31 cellular contexts compared by ENCODE assay signal in the genomic region with DNA sequence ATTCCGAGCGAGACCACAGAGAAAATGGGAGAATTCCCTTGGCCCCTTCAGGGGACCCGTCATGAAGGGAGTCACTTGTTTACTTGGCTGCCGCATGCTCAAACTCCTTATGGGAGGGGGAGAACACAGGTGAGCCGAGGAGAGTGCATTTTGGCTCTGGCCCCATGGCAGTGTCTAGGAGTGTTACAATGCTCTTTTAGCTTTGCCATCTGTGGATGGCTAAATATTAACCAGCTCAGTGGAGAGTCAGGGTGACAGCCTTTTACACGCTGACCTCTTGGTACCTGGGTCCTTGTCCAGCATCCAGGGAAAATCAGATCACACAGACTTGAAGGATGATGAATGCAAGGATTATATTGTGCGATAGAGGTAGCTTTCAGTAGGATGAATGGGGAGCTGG.
"Had no signal": no experiment of that assay in that cellular context is flagged by ENCODE, and none has a peak within 500 bp of the region (broad histone marks: within the 10 kb centered on the region; RNA-seq: fewer than 3 reads in every experiment).

No MANE protein-coding gene starts in this region.

- H3K36me3 ChIP-seq: ascending aorta, breast epithelium, cardiac muscle cell, colonic mucosa, esophagus squamous epithelium, gastroesophageal sphincter, heart right ventricle had no signal

- H3K9me3 ChIP-seq: colonic mucosa had no signal

- H3K27me3 ChIP-seq: ascending aorta, breast epithelium, cardiac muscle cell, colonic mucosa, esophagus squamous epithelium, gastroesophageal sphincter, heart right ventricle had no signal

- DNase-seq: activated CD4-positive, alpha-beta memory T cell treated with anti-CD3 and anti-CD28 coated beads, Interleukin-2, amount 10 ng/mL, durations not matched to agents 7 days and 5 days; activated CD4-positive, alpha-beta T cell treated with anti-CD3 and anti-CD28 coated beads for 36 hours; activated CD4-positive, alpha-beta T cell treated with anti-CD3 and anti-CD28 coated beads, Interleukin-2, amount 10 ng/mL, durations not matched to agents 24 days and 14 days; activated CD4-positive, alpha-beta T cell treated with anti-CD3 and anti-CD28 coated beads, Interleukin-2, amount 50 U/mL, for 4 hours; activated CD4-positive, CD25-positive, alpha-beta regulatory T cell; activated CD4-positive, CD25-positive, alpha-beta regulatory T cell treated with anti-CD3 and anti-CD28 coated beads, Interleukin-2, amount 50 U/mL, for 72 hours; activated CD8-positive, alpha-beta memory T cell treated with anti-CD3 and anti-CD28 coated beads, Interleukin-2, amount 50 U/mL, for 48 hours; activated gamma-delta T cell; activated naive CD4-positive, alpha-beta T cell; activated naive CD4-positive, alpha-beta T cell treated with anti-CD3 and anti-CD28 coated beads, Interleukin-2, amount 10 ng/mL, durations not matched to agents 7 days and 5 days; activated naive CD8-positive, alpha-beta T cell treated with anti-CD3 and anti-CD28 coated beads, Interleukin-2, amount 10 ng/mL, durations not matched to agents 7 days and 5 days; activated T-cell treated with anti-CD3 and anti-CD28 coated beads for 4 hours; activated T-cell treated with anti-CD3 and anti-CD28 coated beads, Interleukin-2, amount 50 U/mL, for 24 hours; activated T-cell treated with anti-CD3 and anti-CD28 coated beads, Interleukin-2, amount 50 U/mL, for 72 hours; central memory CD4-positive, alpha-beta T cell; cerebellar nuclear complex; colonic mucosa; effector CD8-positive, alpha-beta T cell; esophagus squamous epithelium; foreskin melanocyte; heart right ventricle; T-helper 17 cell; T1000 had no signal

- H3K4me1 Mint-ChIP-seq: activated CD4-positive, alpha-beta memory T cell treated with anti-CD3 and anti-CD28 coated beads, Interleukin-2, amount 10 ng/mL, durations not matched to agents 7 days and 5 days; activated CD4-positive, alpha-beta T cell treated with anti-CD3 and anti-CD28 coated beads for 36 hours; activated CD4-positive, alpha-beta T cell treated with anti-CD3 and anti-CD28 coated beads, Interleukin-2, amount 10 ng/mL, durations not matched to agents 24 days and 14 days; activated naive CD4-positive, alpha-beta T cell treated with anti-CD3 and anti-CD28 coated beads, Interleukin-2, amount 10 ng/mL, durations not matched to agents 7 days and 5 days; activated naive CD8-positive, alpha-beta T cell treated with anti-CD3 and anti-CD28 coated beads, Interleukin-2, amount 10 ng/mL, durations not matched to agents 7 days and 5 days; brain; T-helper 17 cell had no signal

- H3K9me3 Mint-ChIP-seq: activated CD4-positive, alpha-beta memory T cell treated with anti-CD3 and anti-CD28 coated beads, Interleukin-2, amount 10 ng/mL, durations not matched to agents 7 days and 5 days; activated CD4-positive, alpha-beta T cell treated with anti-CD3 and anti-CD28 coated beads, Interleukin-2, amount 10 ng/mL, durations not matched to agents 24 days and 14 days; activated naive CD4-positive, alpha-beta T cell treated with anti-CD3 and anti-CD28 coated beads, Interleukin-2, amount 10 ng/mL, durations not matched to agents 7 days and 5 days; activated naive CD8-positive, alpha-beta T cell treated with anti-CD3 and anti-CD28 coated beads, Interleukin-2, amount 10 ng/mL, durations not matched to agents 7 days and 5 days; T-helper 2 cell treated with Interferon-gamma antibody and Interleukin-4, amounts not matched to agents 5 μg/mL and 100 μg/mL, for 36 hours had no signal

- H3K4me3 ChIP-seq: ascending aorta, breast epithelium, cardiac muscle cell, colonic mucosa, esophagus squamous epithelium, gastroesophageal sphincter, heart right ventricle had no signal

- H3K27ac ChIP-seq: ascending aorta, breast epithelium, cardiac muscle cell, colonic mucosa, epithelial cell of prostate, esophagus squamous epithelium, gastroesophageal sphincter, heart right ventricle had no signal

- H3K36me3 Mint-ChIP-seq: activated naive CD4-positive, alpha-beta T cell treated with anti-CD3 and anti-CD28 coated beads, Interleukin-2, amount 10 ng/mL, durations not matched to agents 7 days and 5 days; activated naive CD4-positive, alpha-beta T cell treated with anti-CD3 and anti-CD28 coated beads, Interleukin-2, amount 50 U/mL, for 72 hours; activated naive CD8-positive, alpha-beta T cell treated with anti-CD3 and anti-CD28 coated beads, Interleukin-2, amount 10 ng/mL, durations not matched to agents 7 days and 5 days; brain had no signal

- H3K4me1 ChIP-seq: ascending aorta, breast epithelium, colonic mucosa, esophagus squamous epithelium, gastroesophageal sphincter, heart right ventricle had no signal

- H3K4me3 Mint-ChIP-seq: activated CD4-positive, alpha-beta memory T cell treated with anti-CD3 and anti-CD28 coated beads, Interleukin-2, amount 10 ng/mL, durations not matched to agents 7 days and 5 days; activated CD4-positive, alpha-beta T cell treated with anti-CD3 and anti-CD28 coated beads for 36 hours; activated CD4-positive, alpha-beta T cell treated with anti-CD3 and anti-CD28 coated beads, Interleukin-2, amount 10 ng/mL, durations not matched to agents 24 days and 14 days; activated naive CD4-positive, alpha-beta T cell treated with anti-CD3 and anti-CD28 coated beads, Interleukin-2, amount 10 ng/mL, durations not matched to agents 7 days and 5 days; activated naive CD8-positive, alpha-beta T cell treated with anti-CD3 and anti-CD28 coated beads, Interleukin-2, amount 10 ng/mL, durations not matched to agents 7 days and 5 days; activated T-cell treated with anti-CD3 and anti-CD28 coated beads, Interleukin-2, amount 50 U/mL, for 24 hours; activated T-cell treated with anti-CD3 and anti-CD28 coated beads, Interleukin-2, amount 50 U/mL, for 72 hours; brain; T-helper 17 cell; T-helper 2 cell treated with Interferon-gamma antibody and Interleukin-4, amounts not matched to agents 5 μg/mL and 100 μg/mL, for 36 hours had no signal

- H3K27me3 Mint-ChIP-seq: activated CD4-positive, alpha-beta T cell treated with anti-CD3 and anti-CD28 coated beads, Interleukin-2, amount 10 ng/mL, durations not matched to agents 24 days and 14 days; activated naive CD4-positive, alpha-beta T cell treated with anti-CD3 and anti-CD28 coated beads, Interleukin-2, amount 10 ng/mL, durations not matched to agents 7 days and 5 days; activated naive CD8-positive, alpha-beta T cell treated with anti-CD3 and anti-CD28 coated beads, Interleukin-2, amount 10 ng/mL, durations not matched to agents 7 days and 5 days; activated T-cell treated with anti-CD3 and anti-CD28 coated beads, Interleukin-2, amount 50 U/mL, for 24 hours; T-helper 17 cell had no signal

- ATAC-seq: activated CD4-positive, alpha-beta T cell treated with anti-CD3 and anti-CD28 coated beads for 36 hours; activated naive CD4-positive, alpha-beta T cell treated with anti-CD3 and anti-CD28 coated beads, Interleukin-2, amount 50 U/mL, for 72 hours; activated T-cell treated with anti-CD3 and anti-CD28 coated beads, Interleukin-2, amount 50 U/mL, for 72 hours; gastroesophageal sphincter; heart right ventricle; T-helper 17 cell had no signal

- H3K27ac Mint-ChIP-seq: activated CD4-positive, alpha-beta memory T cell treated with anti-CD3 and anti-CD28 coated beads, Interleukin-2, amount 10 ng/mL, durations not matched to agents 7 days and 5 days; activated CD4-positive, alpha-beta T cell treated with anti-CD3 and anti-CD28 coated beads for 36 hours; activated CD4-positive, alpha-beta T cell treated with anti-CD3 and anti-CD28 coated beads, Interleukin-2, amount 10 ng/mL, durations not matched to agents 24 days and 14 days; activated naive CD4-positive, alpha-beta T cell treated with anti-CD3 and anti-CD28 coated beads, Interleukin-2, amount 50 U/mL, for 72 hours; activated naive CD8-positive, alpha-beta T cell treated with anti-CD3 and anti-CD28 coated beads, Interleukin-2, amount 10 ng/mL, durations not matched to agents 7 days and 5 days; activated T-cell treated with anti-CD3 and anti-CD28 coated beads, Interleukin-2, amount 50 U/mL, for 24 hours; activated T-cell treated with anti-CD3 and anti-CD28 coated beads, Interleukin-2, amount 50 U/mL, for 72 hours; brain; T-helper 17 cell; T-helper 2 cell treated with Interferon-gamma antibody and Interleukin-4, amounts not matched to agents 5 μg/mL and 100 μg/mL, for 36 hours had no signal
